1 cellular context compared by ENCODE assay signal in genomic region chr17:46768896-46769295, GRCh38. TPM values are rescaled to one million over a fixed set of nuclear protein-coding genes. Genes with fewer than 3 reads are reported as not detected.
"Had no signal": no experiment of that assay in that cellular context is flagged by ENCODE, and none has a peak within 500 bp of the region (broad histone marks: within the 10 kb centered on the region; RNA-seq: fewer than 3 reads in every experiment).

No MANE protein-coding gene starts in this region.

RNA-seq across cellular contexts. Expression of gene WNT3, which starts 49.6 kb away (rescaled TPM):
- total RNA-seq: T-helper 1 cell treated with Interleukin-12 subunit alpha and Interleukin-12 subunit beta and Interleukin-4 antibody, amounts not matched to agents 30 ng/mL and 1 ng/mL, for 36 hours had no signal
